In genomic region chr14:101072531-101072930, GRCh38 we compare ENCODE assay signal across 14 cellular contexts.
DNase-seq lines count a peak whose midpoint lies in the region; ATAC-seq, FAIRE-seq and TF ChIP-seq lines count a peak whose summit lies in the region.
"Had no signal": no experiment of that assay in that cellular context is flagged by ENCODE, and none has a peak within 500 bp of the region (broad histone marks: within the 10 kb centered on the region; RNA-seq: fewer than 3 reads in every experiment).

No MANE protein-coding gene starts in this region.

- POLR2A ChIA-PET in MCF 10A (lab: Yijun Ruan, JAX), result no interaction called here

- H3K4me1 Mint-ChIP-seq in MCF 10A (ENCODE audit: insufficient read depth, unreplicated experiment) (peaks cover 11% of the 10 kb centered on the region), astrocyte (ENCODE audit: low read depth, unreplicated experiment) (peaks cover 30% of the 10 kb centered on the region)

- H3K9ac ChIP-seq in astrocyte (ENCODE audit: low read length), result peak overlapping the region; percentile 64

- DNase-seq in breast epithelium (ENCODE audit: low spot score in 2 of 2), result peak; percentile 12 to 44
- DNase-seq in MCF 10A (ENCODE audit: unreplicated experiment), result no peak
- no peak for DNase-seq in astrocyte (ENCODE audit: low read depth)
- DNase-seq in lung (ENCODE audit: low spot score), result peak; percentile 13
- DNase-seq in vagina (ENCODE audit: extremely low spot score in 2 of 2), result peak; percentile 67 to 89
- DNase-seq in NCI-H2029 treated with DMSO at 0.1 percent for 48 hours (lab: John Stamatoyannopoulos, UW), result no peak
- DNase-seq in superior temporal gyrus (ENCODE audit: extremely low spot score), result no peak
- DNase-seq: activated naive CD4-positive, alpha-beta T cell treated with Interleukin-2 at 50 U/mL for 16 hours; NCI-H187; stimulated activated CD4-positive, alpha-beta T cell treated with anti-CD3 and anti-CD28 coated beads, Interleukin-12 subunit alpha, Interleukin-12 subunit beta, amount 100 ng/mL, for 4 hours had no signal

- H3K27ac Mint-ChIP-seq in MCF 10A (ENCODE audit: low read depth, unreplicated experiment) (no peak overlapping the region), astrocyte (ENCODE audit: unreplicated experiment) (no peak overlapping the region)
- H3K27ac Mint-ChIP-seq: T-cell had no signal

- H3K9me3 ChIP-seq in breast epithelium (no peaks in the 10 kb centered on the region), astrocyte (ENCODE audit: insufficient read depth, low read depth, low read length) (no peaks in the 10 kb centered on the region), lung (ENCODE audit: control insufficient read depth in 2 of 2, insufficient read depth in 1 of 2, low read length in 1 of 2) (no peaks in the 10 kb centered on the region), vagina (no peaks in the 10 kb centered on the region)

- H3K36me3 Mint-ChIP-seq in MCF 10A (ENCODE audit: insufficient read depth, unreplicated experiment), result no peaks in the 10 kb centered on the region
- peaks cover 9% of the 10 kb centered on the region for H3K36me3 Mint-ChIP-seq in astrocyte (ENCODE audit: low read depth, unreplicated experiment)
- H3K36me3 Mint-ChIP-seq: T-cell had no signal

- H3K27ac ChIP-seq in breast epithelium (no peak overlapping the region), astrocyte (ENCODE audit: low read depth, low read length) (peak overlapping the region; percentile 82), lung (ENCODE audit: low read depth in 1 of 2, low read length in 1 of 2) (no peak overlapping the region), vagina (peak overlapping the region; percentile 20)

- CTCF ChIA-PET in MCF 10A (lab: Yijun Ruan, JAX), result no interaction called here

- H3K4me2 ChIP-seq in astrocyte (ENCODE audit: low read length), result peak overlapping the region; percentile 32

- no peak overlapping the region for H2AFZ ChIP-seq in astrocyte (ENCODE audit: low read depth, low read length)

- no peak overlapping the region for H3K4me3 ChIP-seq in breast epithelium
- no peak overlapping the region for H3K4me3 ChIP-seq in astrocyte (ENCODE audit: insufficient read depth, low read depth, low read length)
- no peak overlapping the region for H3K4me3 ChIP-seq in lung
- no peak overlapping the region for H3K4me3 ChIP-seq in vagina
- H3K4me3 ChIP-seq: K562 had no signal

- H3K27me3 Mint-ChIP-seq in MCF 10A (ENCODE audit: insufficient read depth, unreplicated experiment) (no peaks in the 10 kb centered on the region), astrocyte (ENCODE audit: low read depth, unreplicated experiment) (peaks cover 4% of the 10 kb centered on the region)

- intact Hi-C loops in breast epithelium (cut with DNase I; ENCODE audit: low total_unique reads), result no loop called here
- intact Hi-C loops in MCF 10A (cut with micrococcal nuclease), result loop anchor here (5.0 kb wide), 1 partner anchor 170 kb away; the partner anchor contains the start of gene RTL1
- intact Hi-C loops in vagina (cut with DNase I), result no loop called here

- H3K9me3 Mint-ChIP-seq in MCF 10A (ENCODE audit: unreplicated experiment) (no peaks in the 10 kb centered on the region), astrocyte (ENCODE audit: unreplicated experiment) (no peaks in the 10 kb centered on the region)
- H3K9me3 Mint-ChIP-seq: T-cell had no signal

- H3K79me2 ChIP-seq in astrocyte (ENCODE audit: insufficient read depth, low read length), result no peaks in the 10 kb centered on the region

- ATAC-seq in lung (ENCODE audit: insufficient read depth, low FRiP score), result no peak
- ATAC-seq in GM21786 (IDR thresholded peaks at IDR 0.05; ENCODE audit: unreplicated experiment), result no peak
- ATAC-seq: T-cell had no signal

- 80 to 81% methylated on average over 16 of the region's 16 CpGs for whole genome bisulfite sequencing in lung, 2 donors

- no peak for FAIRE-seq in astrocyte (lab: Jason Lieb, UNC)
- FAIRE-seq: K562, urothelium cell line had no signal

- no TSS peak for BruUV-seq in MCF 10A (replicated peaks; lab: Mats Ljungman, UMichigan)

- TF ChIP-seq CTCF in breast epithelium (IDR thresholded peaks at IDR 0.05) (no peak), MCF 10A (IDR thresholded peaks at IDR 0.05; ENCODE audit: unreplicated experiment) (no peak), astrocyte (IDR thresholded peaks at IDR 0.05; ENCODE audit: insufficient read depth, low read depth, low read length) (no peak), lung (IDR thresholded peaks at IDR 0.05; ENCODE audit: control extremely low read depth, extremely low read depth) (no peak), vagina (IDR thresholded peaks at IDR 0.05) (no peak)

- TF ChIP-seq POLR2A in breast epithelium (IDR thresholded peaks at IDR 0.05), result no peak
- TF ChIP-seq POLR2A in vagina (IDR thresholded peaks at IDR 0.05), result no peak

- H3K36me3 ChIP-seq in breast epithelium (no peaks in the 10 kb centered on the region), astrocyte (ENCODE audit: insufficient read depth, low read length) (no peaks in the 10 kb centered on the region), lung (ENCODE audit: control insufficient read depth in 2 of 2, insufficient read depth in 2 of 2, low read length in 2 of 2) (no peaks in the 10 kb centered on the region), vagina (no peaks in the 10 kb centered on the region)

- H3K4me1 ChIP-seq in breast epithelium, result peaks cover 0 to 3% of the 10 kb centered on the region in 2 donors
- peaks cover 56% of the 10 kb centered on the region for H3K4me1 ChIP-seq in astrocyte (ENCODE audit: insufficient read depth, low read length)
- no peaks in the 10 kb centered on the region for H3K4me1 ChIP-seq in lung (ENCODE audit: control insufficient read depth in 2 of 2, insufficient read depth in 2 of 2, low read length in 2 of 2)
- peaks cover 21% of the 10 kb centered on the region for H3K4me1 ChIP-seq in vagina

- no peak overlapping the region for H3K4me3 Mint-ChIP-seq in MCF 10A (ENCODE audit: unreplicated experiment)
- no peak overlapping the region for H3K4me3 Mint-ChIP-seq in astrocyte (ENCODE audit: unreplicated experiment)
- H3K4me3 Mint-ChIP-seq: T-cell had no signal

- peaks cover 40% of the 10 kb centered on the region for H4K20me1 ChIP-seq in astrocyte (ENCODE audit: insufficient read depth, low read length)

- H3K27me3 ChIP-seq in breast epithelium, result peaks cover 0 to 17% of the 10 kb centered on the region in 2 donors
- H3K27me3 ChIP-seq in astrocyte (ENCODE audit: insufficient read depth, low read length), result no peaks in the 10 kb centered on the region
- H3K27me3 ChIP-seq in lung (ENCODE audit: control insufficient read depth, insufficient read depth), result no peaks in the 10 kb centered on the region
- no peaks in the 10 kb centered on the region for H3K27me3 ChIP-seq in vagina

Comparison
In these comparisons a context has a peak if more than half of its experiments do, and no peak if none do; other contexts are left out.
1. DNase-seq: peak in breast epithelium (2 of 2), lung (single experiment) and vagina (2 of 2); none in MCF 10A (single experiment), astrocyte (single experiment), NCI-H2029 treated with DMSO at 0.1 percent for 48 hours (single experiment) and superior temporal gyrus (single experiment).
2. H3K27ac ChIP-seq: peak in astrocyte (single experiment) and vagina (single experiment); none in breast epithelium (0 of 2) and lung (0 of 2).